ENCODE assay signal across 9 cellular contexts in the genomic region with DNA sequence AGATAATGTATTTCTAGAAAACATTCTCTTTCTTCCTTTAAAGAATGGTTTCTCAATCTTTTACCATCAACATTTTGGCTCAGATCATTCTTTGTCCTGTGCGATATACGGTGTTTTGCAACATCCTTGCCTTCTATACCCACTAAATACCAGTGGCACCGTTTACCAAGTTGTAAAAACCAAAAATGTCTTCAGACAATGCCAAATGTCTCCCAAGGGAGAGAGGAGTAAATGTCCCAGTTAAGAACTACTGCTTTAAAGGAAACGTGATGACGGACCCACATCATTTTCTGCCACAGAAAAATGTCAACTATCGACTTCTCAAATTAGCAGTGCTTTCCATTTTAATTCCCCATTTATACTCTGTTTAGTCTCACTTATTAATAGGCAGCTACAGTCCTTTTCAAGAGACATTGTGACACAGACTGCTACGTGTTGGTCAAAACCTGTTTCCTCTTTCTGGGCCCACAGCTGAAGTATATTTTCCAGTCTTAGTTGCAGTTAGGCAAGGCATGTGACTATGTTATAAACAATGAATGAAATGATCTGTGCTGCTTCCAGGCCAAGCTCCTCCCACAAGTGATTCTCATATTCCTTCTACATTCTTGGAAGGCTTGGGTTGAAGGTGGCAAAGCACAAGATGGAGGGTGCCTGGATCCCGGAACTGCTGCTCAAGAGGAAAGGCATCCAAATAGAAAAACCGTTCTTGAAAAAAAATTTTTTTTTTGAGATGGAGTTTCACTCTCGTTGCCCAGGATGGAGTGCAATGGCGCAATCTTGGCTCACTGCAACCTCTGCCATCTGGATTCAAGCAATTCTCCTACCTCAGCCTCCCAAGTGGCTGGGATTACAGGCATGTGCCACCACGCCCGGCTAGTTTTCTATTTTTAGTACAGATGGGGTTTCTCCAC. TPM values are rescaled to one million over a fixed set of nuclear protein-coding genes. Genes with fewer than 3 reads are reported as not detected.
A peak's percentile ranks its signal among the peaks of the same experiment; 100 is the strongest.
DNase-seq lines count a peak whose midpoint lies in the region; ATAC-seq and TF ChIP-seq lines count a peak whose summit lies in the region.
"Had no signal": no experiment of that assay in that cellular context is flagged by ENCODE, and none has a peak within 500 bp of the region (broad histone marks: within the 10 kb centered on the region; RNA-seq: fewer than 3 reads in every experiment).

No MANE protein-coding gene starts in this region.

- peak; percentile 94 for DNase-seq in GM23248
- DNase-seq in left ventricle myocardium superior, result no peak
- DNase-seq in activated effector memory CD4-positive, alpha-beta T cell treated with Interleukin-2 at 50 U/mL for 16 hours, result no peak
- no peak for DNase-seq in activated gamma-delta T cell treated with Interleukin-2 at 50 U/mL for 16 hours
- DNase-seq: NCI-H2029 treated with DMSO at 0.1 percent for 48 hours; stimulated activated CD4-positive, alpha-beta T cell treated with anti-CD3 and anti-CD28 coated beads, Interleukin-1b, Interleukin-23, amount 100 ng/mL, for 48 hours had no signal

- H2AFZ ChIP-seq in GM23248, result peak overlapping the region; percentile 63

- in situ Hi-C loops in GM23248 (cut with MboI), result no loop called here

- no peaks in the 10 kb centered on the region for H3K27me3 ChIP-seq in GM23248 (replicated peaks; ENCODE audit: insufficient read depth)
- no peaks in the 10 kb centered on the region for H3K27me3 ChIP-seq in subcutaneous abdominal adipose tissue (ENCODE audit: control insufficient read depth in 5 of 5, insufficient read depth in 4 of 5, low read length in 5 of 5)

- no peaks in the 10 kb centered on the region for H4K20me1 ChIP-seq in GM23248 (ENCODE audit: insufficient read depth)

- H3K79me2 ChIP-seq in GM23248 (ENCODE audit: insufficient read depth), result no peaks in the 10 kb centered on the region

- intact Hi-C loops in left ventricle myocardium superior (cut with micrococcal nuclease), result no loop called here

- peaks cover 31% of the 10 kb centered on the region for H3F3A ChIP-seq in GM23248 (ENCODE audit: insufficient read depth)

- H3K4me2 ChIP-seq in GM23248 (ENCODE audit: unreplicated experiment), result peak overlapping the region; percentile 69

- ATAC-seq in SK-N-SH treated with all-trans-retinoic acid at 6 μM for 48 hours (peak; percentile 60), left ventricle myocardium superior (peak; percentile 40), HG03457 (IDR thresholded peaks at IDR 0.05; ENCODE audit: unreplicated experiment) (no peak)

- H3K36me3 ChIP-seq in GM23248 (ENCODE audit: low read depth), result no peaks in the 10 kb centered on the region
- H3K36me3 ChIP-seq in subcutaneous abdominal adipose tissue (ENCODE audit: control insufficient read depth in 5 of 5, insufficient read depth in 5 of 5, low read length in 5 of 5), result peaks cover 14 to 46% (median 32%) of the 10 kb centered on the region in 5 donors

- H3K9me3 ChIP-seq in GM23248 (ENCODE audit: low read depth), result no peaks in the 10 kb centered on the region
- H3K9me3 ChIP-seq in subcutaneous abdominal adipose tissue (ENCODE audit: control insufficient read depth in 5 of 5, low read length in 5 of 5), result no peaks in the 10 kb centered on the region

- H3K4me3 ChIP-seq in GM23248 (peak overlapping the region; percentile 43), subcutaneous abdominal adipose tissue (ENCODE audit: low read depth in 1 of 5, low read length in 5 of 5) (no peak overlapping the region)

- H3K9ac ChIP-seq in GM23248 (peak overlapping the region; percentile 73), subcutaneous abdominal adipose tissue (ENCODE audit: low read length in 5 of 5) (peak overlapping the region in 4 of 5 donors; percentile 1 to 58 (median 14))

- H3K4me1 ChIP-seq in GM23248 (ENCODE audit: insufficient read depth) (peaks cover 15% of the 10 kb centered on the region), subcutaneous abdominal adipose tissue (ENCODE audit: control insufficient read depth in 5 of 5, insufficient read depth in 5 of 5, low read length in 5 of 5) (peaks cover 0 to 23% (median 15%) of the 10 kb centered on the region in 5 donors)

- peak overlapping the region; percentile 89 for H3K27ac ChIP-seq in GM23248
- peak overlapping the region; percentile 80 for H3K27ac ChIP-seq in subcutaneous abdominal adipose tissue (ENCODE audit: low read depth, low read length)

- no peaks in the 10 kb centered on the region for H3K9me2 ChIP-seq in GM23248 (ENCODE audit: insufficient read depth)

- 6% methylated on average over 13 of the region's 13 CpGs for WGBS in GM23248 (ENCODE audit: low coverage in 1 of 2, low lambda C conversion rate in 2 of 2, missing lambda C conversion rate in 2 of 2), 2 experiments

TF ChIP-seq in SK-N-SH treated with all-trans-retinoic acid at 6 μM for 48 hours, 23 proteins besides CTCF, POLR2A, EP300 and RAD21:
- TF ChIP-seq TCF4 (CRISPR knock-in tag; IDR thresholded peaks at IDR 0.05; ENCODE audit: borderline replicate concordance), result no peak
- TF ChIP-seq, protein P1, sequence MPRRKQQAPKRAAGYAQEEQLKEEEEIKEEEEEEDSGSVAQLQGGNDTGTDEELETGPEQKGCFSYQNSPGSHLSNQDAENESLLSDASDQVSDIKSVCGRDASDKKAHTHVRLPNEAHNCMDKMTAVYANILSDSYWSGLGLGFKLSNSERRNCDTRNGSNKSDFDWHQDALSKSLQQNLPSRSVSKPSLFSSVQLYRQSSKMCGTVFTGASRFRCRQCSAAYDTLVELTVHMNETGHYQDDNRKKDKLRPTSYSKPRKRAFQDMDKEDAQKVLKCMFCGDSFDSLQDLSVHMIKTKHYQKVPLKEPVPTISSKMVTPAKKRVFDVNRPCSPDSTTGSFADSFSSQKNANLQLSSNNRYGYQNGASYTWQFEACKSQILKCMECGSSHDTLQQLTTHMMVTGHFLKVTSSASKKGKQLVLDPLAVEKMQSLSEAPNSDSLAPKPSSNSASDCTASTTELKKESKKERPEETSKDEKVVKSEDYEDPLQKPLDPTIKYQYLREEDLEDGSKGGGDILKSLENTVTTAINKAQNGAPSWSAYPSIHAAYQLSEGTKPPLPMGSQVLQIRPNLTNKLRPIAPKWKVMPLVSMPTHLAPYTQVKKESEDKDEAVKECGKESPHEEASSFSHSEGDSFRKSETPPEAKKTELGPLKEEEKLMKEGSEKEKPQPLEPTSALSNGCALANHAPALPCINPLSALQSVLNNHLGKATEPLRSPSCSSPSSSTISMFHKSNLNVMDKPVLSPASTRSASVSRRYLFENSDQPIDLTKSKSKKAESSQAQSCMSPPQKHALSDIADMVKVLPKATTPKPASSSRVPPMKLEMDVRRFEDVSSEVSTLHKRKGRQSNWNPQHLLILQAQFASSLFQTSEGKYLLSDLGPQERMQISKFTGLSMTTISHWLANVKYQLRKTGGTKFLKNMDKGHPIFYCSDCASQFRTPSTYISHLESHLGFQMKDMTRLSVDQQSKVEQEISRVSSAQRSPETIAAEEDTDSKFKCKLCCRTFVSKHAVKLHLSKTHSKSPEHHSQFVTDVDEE (CRISPR knock-in tag; IDR thresholded peaks at IDR 0.05), result no peak
- no peak for TF ChIP-seq ZFP30 (CRISPR knock-in tag; IDR thresholded peaks at IDR 0.05)
- TF ChIP-seq, protein P2, sequence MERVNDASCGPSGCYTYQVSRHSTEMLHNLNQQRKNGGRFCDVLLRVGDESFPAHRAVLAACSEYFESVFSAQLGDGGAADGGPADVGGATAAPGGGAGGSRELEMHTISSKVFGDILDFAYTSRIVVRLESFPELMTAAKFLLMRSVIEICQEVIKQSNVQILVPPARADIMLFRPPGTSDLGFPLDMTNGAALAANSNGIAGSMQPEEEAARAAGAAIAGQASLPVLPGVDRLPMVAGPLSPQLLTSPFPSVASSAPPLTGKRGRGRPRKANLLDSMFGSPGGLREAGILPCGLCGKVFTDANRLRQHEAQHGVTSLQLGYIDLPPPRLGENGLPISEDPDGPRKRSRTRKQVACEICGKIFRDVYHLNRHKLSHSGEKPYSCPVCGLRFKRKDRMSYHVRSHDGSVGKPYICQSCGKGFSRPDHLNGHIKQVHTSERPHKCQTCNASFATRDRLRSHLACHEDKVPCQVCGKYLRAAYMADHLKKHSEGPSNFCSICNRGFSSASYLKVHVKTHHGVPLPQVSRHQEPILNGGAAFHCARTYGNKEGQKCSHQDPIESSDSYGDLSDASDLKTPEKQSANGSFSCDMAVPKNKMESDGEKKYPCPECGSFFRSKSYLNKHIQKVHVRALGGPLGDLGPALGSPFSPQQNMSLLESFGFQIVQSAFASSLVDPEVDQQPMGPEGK (CRISPR knock-in tag; IDR thresholded peaks at IDR 0.05; ENCODE audit: borderline replicate concordance), result no peak
- TF ChIP-seq ARNTL (CRISPR knock-in tag; IDR thresholded peaks at IDR 0.05; ENCODE audit: borderline replicate concordance, low read depth), result no peak
- no peak for TF ChIP-seq PPARA (CRISPR knock-in tag; IDR thresholded peaks at IDR 0.05; ENCODE audit: borderline replicate concordance)
- no peak for TF ChIP-seq RARB (CRISPR knock-in tag; IDR thresholded peaks at IDR 0.05)
- TF ChIP-seq OSR1 (CRISPR knock-in tag; IDR thresholded peaks at IDR 0.05), result no peak
TF ChIP-seq in SK-N-SH treated with all-trans-retinoic acid at 6 μM for 48 hours: peak in this region for 0.

RNA-seq across cellular contexts. Expression of gene PRXL2C, which starts 8.8 kb away (rescaled TPM):
- total RNA-seq in GM23248 (2014; rRNA removed; shearing (Covaris generic)), result 13.7 and 17.5 TPM in 2 replicates
- polyA plus RNA-seq in GM23248 (2016; fragmentation: Nextera tagmentation; extraction: Ambion mirVana), result 22.5 and 23.6 TPM in 2 replicates
- total RNA-seq in left ventricle myocardium superior, result 24.5 TPM

RNA-seq across cellular contexts. Expression of gene CDC14B, which starts 26.7 kb away (rescaled TPM):
- 17.2 and 20.9 TPM in 2 replicates for total RNA-seq in GM23248 (2014; rRNA removed; shearing (Covaris generic))
- 7.6 and 8.1 TPM in 2 replicates for polyA plus RNA-seq in GM23248 (2016; fragmentation: Nextera tagmentation; extraction: Ambion mirVana)
- 18.1 TPM for total RNA-seq in left ventricle myocardium superior
